ENCODE assay signal across 21 cellular contexts in the genomic region with DNA sequence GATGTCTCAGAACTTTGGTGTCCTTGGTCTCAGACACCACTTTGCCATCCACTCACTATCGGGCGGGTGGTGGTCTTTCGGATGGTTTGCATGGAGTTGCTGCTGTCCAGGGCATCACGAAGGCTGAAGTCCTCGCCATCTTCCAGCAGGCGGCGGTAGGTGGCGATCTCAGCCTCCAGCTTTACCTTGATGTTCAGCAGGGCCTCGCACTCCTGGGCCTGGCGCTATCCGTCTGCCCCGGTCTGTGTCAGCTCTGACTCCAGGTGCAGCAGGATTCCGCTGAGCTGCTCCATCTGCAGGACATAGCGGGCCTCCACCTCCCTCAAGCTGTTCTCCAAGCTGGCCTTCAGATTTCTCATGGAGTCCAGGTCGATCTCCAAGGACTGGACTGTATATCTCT. TPM values are rescaled to one million over a fixed set of nuclear protein-coding genes. Genes with fewer than 3 reads are reported as not detected.
A peak's percentile ranks its signal among the peaks of the same experiment; 100 is the strongest.
DNase-seq lines count a peak whose midpoint lies in the region; ATAC-seq, FAIRE-seq and TF ChIP-seq lines count a peak whose summit lies in the region.
"Had no signal": no experiment of that assay in that cellular context is flagged by ENCODE, and none has a peak within 500 bp of the region (broad histone marks: within the 10 kb centered on the region; RNA-seq: fewer than 3 reads in every experiment).

No MANE protein-coding gene starts in this region.

- H2BK5ac ChIP-seq in trophoblast cell (ENCODE audit: low read depth, low read length, poor library complexity): no peak overlapping the region

- H2BK12ac ChIP-seq in trophoblast cell (ENCODE audit: low read length): no peak overlapping the region

- H4K91ac ChIP-seq in trophoblast cell (ENCODE audit: low read depth, low read length): no peak overlapping the region

- no peaks in the 10 kb centered on the region for H3K9me1 ChIP-seq in K562 (ENCODE audit: control insufficient read depth, insufficient read depth, low read length)

- H3K4me1 ChIP-seq in K562 (replicated peaks in 1 of 2; ENCODE audit: control insufficient read depth in 2 of 2, insufficient read depth in 2 of 2, low read length in 2 of 2): peaks cover 1 to 7% of the 10 kb centered on the region in 2 experiments; a peak in 4 of 5 replicates
- peaks cover 0 to 3% of the 10 kb centered on the region in 2 experiments for H3K4me1 ChIP-seq in trophoblast cell (ENCODE audit: control insufficient read depth in 1 of 2, insufficient read depth in 2 of 2, low read length in 2 of 2)

- H3K36me3 ChIP-seq in K562 (ENCODE audit: control insufficient read depth, insufficient read depth, low read length): no peaks in the 10 kb centered on the region
- peaks cover 0 to 2% of the 10 kb centered on the region in 2 experiments for H3K36me3 ChIP-seq in trophoblast cell (ENCODE audit: control insufficient read depth in 1 of 2, insufficient read depth in 2 of 2, low read length in 2 of 2)

- POLR2A ChIA-PET in K562 (lab: Yijun Ruan, JAX): interaction anchor here (0.8 to 2.1 kb wide), 3 partner anchors 11 to 46 kb away, joined by 3 to 17 read pairs (median 3); no protein-coding TSS in a partner anchor

- H3K79me2 ChIP-seq in K562 (ENCODE audit: control insufficient read depth, insufficient read depth, low read length): no peaks in the 10 kb centered on the region
- H3K79me2 ChIP-seq in trophoblast cell (ENCODE audit: control insufficient read depth, insufficient read depth, low read length, poor library complexity): no peaks in the 10 kb centered on the region

- DNase-seq in DMS53 (lab: John Stamatoyannopoulos, UW) (peak; percentile 25), DMS53 treated with DMSO at 0.1 percent for 48 hours (lab: John Stamatoyannopoulos, UW; ENCODE audit: unreplicated experiment) (no peak), K562 (ENCODE audit: extremely low read depth in 1 of 4, low spot score in 3 of 4) (no peak), fibroblast of pulmonary artery (ENCODE audit: low read depth) (no peak), trophoblast cell (peak; percentile 67 to 79), Kasumi-1 (lab: John Stamatoyannopoulos, UW) (no peak), NCI-H526 (lab: John Stamatoyannopoulos, UW) (no peak)
- DNase-seq: 8988T, GF-D8, MM.1S, NCI-H1092, NCI-H1436 treated with DMSO at 0.1 percent for 48 hours, NCI-H2029, NCI-H2171, NCI-H748 treated with DMSO at 0.1 percent for 48 hours, Right ventricle myocardium superior had no signal

- ATAC-seq in K562 (no peak), HG03045 (IDR thresholded peaks at IDR 0.05; ENCODE audit: unreplicated experiment) (no peak)

- intact Hi-C loops in K562 (cut with micrococcal nuclease): no loop called here

- TF ChIP-seq POLR2A in K562 (conservative IDR thresholded peaks at IDR 0.05): no peak

- H3K18ac ChIP-seq in trophoblast cell (ENCODE audit: low read length): no peak overlapping the region

- TF ChIP-seq RAD21 in K562 (CRISPR knock-in tag; conservative IDR thresholded peaks at IDR 0.05 in 1 of 2, IDR thresholded peaks at IDR 0.05 in 1 of 2): no peak

- H2AFZ ChIP-seq in K562 (ENCODE audit: low read depth, low read length) (0 out of 2 replicates have a peak overlapping the region, but pooled peaks have one; percentile 23), trophoblast cell (ENCODE audit: insufficient read depth, low read length, poor library complexity) (no peak overlapping the region)

- in situ Hi-C loops in K562 (cut with MboI): no loop called here

- H3K27ac ChIP-seq in K562 (ENCODE audit: extremely low read depth, low read depth, low read length) (no peak overlapping the region), trophoblast cell (ENCODE audit: low read depth, low read length) (no peak overlapping the region)
- H3K27ac ChIP-seq: HL-60 had no signal

- H3K9ac ChIP-seq in K562 (ENCODE audit: insufficient read depth in 1 of 2, low read depth in 2 of 2, low read length in 2 of 2) (no peak overlapping the region), trophoblast cell (ENCODE audit: low read length) (no peak overlapping the region)

- H3K79me1 ChIP-seq in trophoblast cell (ENCODE audit: low read length): no peaks in the 10 kb centered on the region

- H4K12ac ChIP-seq in trophoblast cell (ENCODE audit: low read depth, low read length): no peak overlapping the region

- H4K20me1 ChIP-seq in K562 (replicated peaks; ENCODE audit: control insufficient read depth, insufficient read depth, low read length): no peaks in the 10 kb centered on the region

- H3K9me3 ChIP-seq in K562 (replicated peaks; ENCODE audit: control insufficient read depth, insufficient read depth, low read depth, low read length) (peaks cover 21% of the 10 kb centered on the region), trophoblast cell (ENCODE audit: insufficient read depth, low read depth, low read length) (peaks cover 8% of the 10 kb centered on the region)

- H3K14ac ChIP-seq in trophoblast cell (ENCODE audit: low read length): no peak overlapping the region

- no peak overlapping the region for H3K23ac ChIP-seq in trophoblast cell (ENCODE audit: low read length)

- WGBS in K562 (ENCODE audit: insufficient coverage, low coverage, missing lambda C conversion rate): 89% methylated on average over 15 of the region's 15 CpGs
- no CpG with 5 or more reads among the region's 15 CpGs for WGBS in trophoblast cell (ENCODE audit: extremely low coverage, insufficient coverage, insufficient read length)

- no peak overlapping the region for H2AK5ac ChIP-seq in trophoblast cell (ENCODE audit: low read length)

- H3K4me2 ChIP-seq in K562 (ENCODE audit: insufficient read depth, low read length) (no peak overlapping the region), trophoblast cell (ENCODE audit: low read length) (no peak overlapping the region)

- no peak for TF ChIP-seq CTCF in K562 (IDR thresholded peaks at IDR 0.05 in 2 of 3, conservative IDR thresholded peaks at IDR 0.05 in 1 of 3; ENCODE audit: insufficient read depth in 2 of 3, low read depth in 1 of 3, low read length in 3 of 3)
- TF ChIP-seq CTCF in fibroblast of pulmonary artery (IDR thresholded peaks at IDR 0.05; ENCODE audit: low read length, missing control alignments): peak; percentile 2

- CTCF ChIA-PET in K562 (lab: Yijun Ruan, JAX; ENCODE audit: low intra/inter-chr PET ratio): no interaction called here

- no peak overlapping the region for H3K4ac ChIP-seq in trophoblast cell (ENCODE audit: low read depth, low read length)

- H2BK120ac ChIP-seq in trophoblast cell (ENCODE audit: insufficient read depth, low read length, poor library complexity): no peak overlapping the region

- H3K27me3 ChIP-seq in K562 (ENCODE audit: control insufficient read depth in 2 of 2, insufficient read depth in 2 of 2, low read length in 2 of 2) (no peaks in the 10 kb centered on the region), trophoblast cell (ENCODE audit: insufficient read depth, low read length) (no peaks in the 10 kb centered on the region)

- no peak for TF ChIP-seq EP300 in K562 (IDR thresholded peaks at IDR 0.05; ENCODE audit: low read length)

- no peak for FAIRE-seq in K562 (lab: Jason Lieb, UNC)
- FAIRE-seq: RCC 7860 had no signal

- no peak overlapping the region for H4K8ac ChIP-seq in trophoblast cell (ENCODE audit: low read depth, low read length)

- H3K4me3 ChIP-seq in K562 (no peak overlapping the region), fibroblast of pulmonary artery (replicated peaks; ENCODE audit: low read depth, low read length) (no peak overlapping the region), trophoblast cell (ENCODE audit: low read depth, low read length) (no peak overlapping the region)

- no TSS peak for BruUV-seq in K562 (replicated peaks; lab: Mats Ljungman, UMichigan)

TF ChIP-seq in K562, 482 proteins besides CTCF, POLR2A, EP300 and RAD21 (continues in another document):
- no peak for TF ChIP-seq JUND (IDR thresholded peaks at IDR 0.05; ENCODE audit: borderline replicate concordance, low read depth, low read length)
- no peak for TF ChIP-seq JUND (tag; IDR thresholded peaks at IDR 0.05; ENCODE audit: borderline replicate concordance, low read depth, low read length)

RNA-seq across cellular contexts. Expression of gene ZNF311, which starts 36.0 kb away (rescaled TPM):
- 7.3 and 15.9 TPM in 2 replicates for total RNA-seq in K562 (2011; cell fraction: chromatin; rRNA removed; ENCODE audit: low replicate concordance)
- 5.4 and 5.5 TPM in 2 replicates for total RNA-seq in K562 (2011; cell fraction: nucleolus; rRNA removed)
- 6.9 and 7.6 TPM in 2 replicates for total RNA-seq in K562 (2011; cell fraction: nucleoplasm; rRNA removed)
- 5.6 and 6.3 TPM in 2 replicates for total RNA-seq in K562 (2014; rRNA removed)
- total RNA-seq in K562 (2014; rRNA removed; fragmentation: Illumina TruSeq; extraction: Trizol): 8.3 and 9.5 TPM in 2 replicates
- total RNA-seq in K562 (2015; rRNA removed; fragmentation: Illumina TruSeq; extraction: Trizol): 7.4 and 8.2 TPM in 2 replicates
- total RNA-seq in K562 (2021): 6.5 and 7.5 TPM in 2 replicates
- polyA plus RNA-seq in K562 (2011; rRNA removed): 7.5 and 9.3 TPM in 2 replicates
- 1.7 and 3.6 TPM in 2 replicates for polyA plus RNA-seq in K562 (2011; cell fraction: cytosol; rRNA removed)
- 17.8 and 23.0 TPM in 2 replicates for polyA plus RNA-seq in K562 (2011; cell fraction: nucleus; rRNA removed)
- polyA plus RNA-seq in K562 (2012): 4.8 and 9.8 TPM in 2 replicates
- polyA plus RNA-seq in K562 (2014; fragmentation: Illumina TruSeq; extraction: Trizol): 6.5 and 7.5 TPM in 2 replicates
- 10 to 100 TPM in 1 of 2 experiments, 1 to 10 TPM in 1; 5.1 to 10.0 TPM for polyA plus RNA-seq in K562 (2014; fragmentation: Nextera tagmentation; extraction: Ambion mirVana)
- 7.5 and 8.3 TPM in 2 replicates for polyA plus RNA-seq in K562 (2014; rRNA removed)
- 7.8 and 11.1 TPM in 2 replicates for polyA minus RNA-seq in K562 (2011; rRNA and poly(A)+ RNA removed)
- polyA minus RNA-seq in K562 (2011; cell fraction: cytosol; rRNA and poly(A)+ RNA removed): 2.1 and 2.3 TPM in 2 replicates
- 3.1 and 7.7 TPM in 2 replicates for polyA minus RNA-seq in K562 (2011; cell fraction: nucleus; rRNA and poly(A)+ RNA removed)
- 0.53 and 0.67 TPM in 2 replicates for polyA plus RNA-seq in trophoblast cell (2013)
- total RNA-seq: OCI-LY7 had no signal
- polyA plus RNA-seq: IgD-negative memory B cell had no signal

RNA-seq across cellular contexts. Expression of gene TRIM27, which starts 45.3 kb away (rescaled TPM):
- total RNA-seq in K562 (2011; cell fraction: chromatin; rRNA removed; ENCODE audit: low replicate concordance): 367 and 380 TPM in 2 replicates
- total RNA-seq in K562 (2011; cell fraction: nucleolus; rRNA removed): 219 and 229 TPM in 2 replicates
- 317 and 452 TPM in 2 replicates for total RNA-seq in K562 (2011; cell fraction: nucleoplasm; rRNA removed)
- 145 and 157 TPM in 2 replicates for total RNA-seq in K562 (2014; rRNA removed)
- total RNA-seq in K562 (2014; rRNA removed; fragmentation: Illumina TruSeq; extraction: Trizol): 126 and 129 TPM in 2 replicates
- total RNA-seq in K562 (2015; rRNA removed; fragmentation: Illumina TruSeq; extraction: Trizol): 141 and 156 TPM in 2 replicates
- 122 and 127 TPM in 2 replicates for total RNA-seq in K562 (2021)
- 206 and 235 TPM in 2 replicates for polyA plus RNA-seq in K562 (2011; rRNA removed)
- polyA plus RNA-seq in K562 (2011; cell fraction: cytosol; rRNA removed): 186 and 195 TPM in 2 replicates
- polyA plus RNA-seq in K562 (2011; cell fraction: nucleus; rRNA removed): 387 and 419 TPM in 2 replicates
- 101 and 114 TPM in 2 replicates for polyA plus RNA-seq in K562 (2012)
- 90.9 and 99.7 TPM in 2 replicates for polyA plus RNA-seq in K562 (2014; fragmentation: Illumina TruSeq; extraction: Trizol)
- 10 to 100 TPM; 37.7 to 49.6 TPM for polyA plus RNA-seq in K562 (2014; fragmentation: Nextera tagmentation; extraction: Ambion mirVana)
- polyA plus RNA-seq in K562 (2014; rRNA removed): 118 TPM in 2 replicates
- 250 and 288 TPM in 2 replicates for polyA minus RNA-seq in K562 (2011; rRNA and poly(A)+ RNA removed)
- 93.5 and 114 TPM in 2 replicates for polyA minus RNA-seq in K562 (2011; cell fraction: cytosol; rRNA and poly(A)+ RNA removed)
- polyA minus RNA-seq in K562 (2011; cell fraction: nucleus; rRNA and poly(A)+ RNA removed): 159 and 183 TPM in 2 replicates
- 53.3 and 54.2 TPM in 2 replicates for polyA plus RNA-seq in trophoblast cell (2013)

Comparison
In these comparisons a context has a peak if more than half of its experiments do, and no peak if none do; other contexts are left out.
1. DNase-seq: peak in DMS53 (single experiment) and trophoblast cell (2 of 2); none in DMS53 treated with DMSO at 0.1 percent for 48 hours (single experiment), K562 (0 of 4), fibroblast of pulmonary artery (single experiment), Kasumi-1 (0 of 2) and NCI-H526 (0 of 2).